29 cellular contexts compared by ENCODE assay signal in genomic region chr5:2860101-2860500, GRCh38.
"Had no signal": no experiment of that assay in that cellular context is flagged by ENCODE, and none has a peak within 500 bp of the region (broad histone marks: within the 10 kb centered on the region; RNA-seq: fewer than 3 reads in every experiment).

No MANE protein-coding gene starts in this region.

- H3K27ac ChIP-seq: ovary, parathyroid adenoma, psoas muscle, right lobe of liver, skin epidermis, spleen, suprapubic skin, testis, tibial artery, transverse colon, upper lobe of right lung, vagina had no signal

- ATAC-seq: naive thymus-derived CD8-positive, alpha-beta T cell; natural killer cell treated with Interleukin-12 subunit alpha and Interleukin-12 subunit beta and Interleukin-15 and Interleukin-18, amount 100 ng/mL, for 72 hours; psoas muscle; right cardiac atrium; right lobe of liver; stimulated activated memory B cell treated with anti-CD40 and anti-IgM and Interleukin-4, amounts not matched to agents 10 μg/mL and 1 μg/mL and 100 μg/mL, for 72 hours; stimulated activated naive CD8-positive, alpha-beta T cell treated with anti-CD3 and anti-CD28 coated beads, Interleukin-15, amount 100 ng/mL, for 72 hours; stimulated activated naive CD8-positive, alpha-beta T cell treated with anti-CD3 and anti-CD28 coated beads, Interleukin-15, Interleukin-2, amounts not matched to agents 100 U/mL and 50 U/mL, for 24 hours; upper lobe of right lung had no signal

- H2AFZ ChIP-seq: parathyroid adenoma had no signal

- DNase-seq: naive thymus-derived CD8-positive, alpha-beta T cell; nephron progenitor cell; occipital lobe; ovary; posterior cingulate gyrus; psoas muscle; right cardiac atrium; right lobe of liver; spleen; stimulated activated CD4-positive, alpha-beta T cell treated with anti-CD3 and anti-CD28 coated beads, Interleukin-12 subunit alpha, Interleukin-12 subunit beta, amount 100 ng/mL, for 4 hours; stimulated activated CD4-positive, alpha-beta T cell treated with anti-CD3 and anti-CD28 coated beads, Interleukin-1b, Interleukin-23, amount 100 ng/mL, for 48 hours; stimulated activated CD4-positive, alpha-beta T cell treated with anti-CD3 and anti-CD28 coated beads, Interleukin-4, amount 100 ng/mL, for 1 hour; stimulated activated CD4-positive, alpha-beta T cell treated with anti-CD3 and anti-CD28 coated beads, Interleukin-4, amount 100 ng/mL, for 4 hours; stimulated activated CD8-positive, alpha-beta memory T cell treated with anti-CD3 and anti-CD28 coated beads, Interleukin-4, amount 100 ng/mL, for 48 hours; stimulated activated naive CD4-positive, alpha-beta T cell; stimulated activated naive CD8-positive, alpha-beta T cell treated with anti-CD3 and anti-CD28 coated beads, Interleukin-15, amount 100 ng/mL, for 72 hours; stimulated activated naive CD8-positive, alpha-beta T cell treated with anti-CD3 and anti-CD28 coated beads, Interleukin-15, Interleukin-2, amounts not matched to agents 100 U/mL and 50 U/mL, for 24 hours; substantia nigra; testis; tibial artery; transverse colon; upper lobe of right lung had no signal

- H3K9ac ChIP-seq: parathyroid adenoma had no signal

- H3K27me3 ChIP-seq: ovary, right lobe of liver, testis, tibial artery, transverse colon, upper lobe of right lung, vagina had no signal

- H3K79me2 ChIP-seq: parathyroid adenoma had no signal

- H3K4me3 ChIP-seq: ovary, psoas muscle, right lobe of liver, skin epidermis, smooth muscle cell, spleen, suprapubic skin, testis, tibial artery, transverse colon, upper lobe of right lung, vagina had no signal

- H3K9me3 ChIP-seq: ovary, psoas muscle, right lobe of liver, suprapubic skin, testis, tibial artery, transverse colon, upper lobe of right lung, vagina had no signal

- H3K4me2 ChIP-seq: smooth muscle cell had no signal

- H3K4me1 ChIP-seq: parathyroid adenoma, psoas muscle, right lobe of liver, spleen, suprapubic skin, testis, tibial artery, transverse colon, upper lobe of right lung, vagina had no signal

- H3K36me3 ChIP-seq: ovary, right lobe of liver, spleen, suprapubic skin, tibial artery, transverse colon, upper lobe of right lung, vagina had no signal
